ENCODE assay signal across 1 cellular context in the genomic region with DNA sequence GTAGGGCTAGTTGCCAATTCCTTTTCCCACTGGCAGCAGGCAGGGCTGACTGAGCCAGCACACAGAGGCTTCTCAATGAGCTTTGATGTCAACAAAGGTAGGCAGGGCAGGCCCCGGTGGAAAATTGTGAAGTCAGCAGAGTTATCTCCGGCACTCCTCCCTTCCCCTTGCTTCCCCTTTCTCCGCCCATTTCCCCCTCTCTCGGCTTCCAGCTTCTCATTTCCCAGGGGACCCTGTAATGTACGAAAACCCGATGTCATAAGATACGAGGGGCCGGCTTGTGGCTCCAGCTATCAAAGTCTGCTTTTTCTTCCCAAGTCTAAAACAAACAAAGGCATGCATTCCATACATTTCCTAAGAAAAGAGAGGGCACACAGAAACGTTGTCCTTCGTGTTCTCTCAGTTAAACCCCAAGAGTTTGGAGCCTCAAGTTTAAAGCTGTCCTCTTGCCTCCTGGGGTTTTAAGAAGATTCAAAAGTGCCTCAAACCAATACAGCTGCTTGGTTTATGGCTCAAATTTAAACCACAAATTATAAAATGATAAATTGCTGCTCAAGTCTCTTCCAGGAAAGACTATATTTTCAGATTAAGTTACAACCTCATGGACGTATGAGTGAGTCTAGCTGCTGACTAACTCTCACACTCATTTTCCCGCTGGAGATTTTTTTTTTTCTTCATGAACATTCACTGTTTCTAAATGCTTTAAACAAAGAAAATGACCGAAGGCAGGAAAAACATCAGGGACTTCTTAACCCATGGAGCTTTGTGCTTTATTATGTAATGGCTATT.
TF ChIP-seq lines count a peak whose summit lies in the region.

No MANE protein-coding gene starts in this region.

TF ChIP-seq in HepG2, 621 proteins besides CTCF, POLR2A, EP300 and RAD21 (continued from another document and continues in another):
- TF ChIP-seq, protein P1, sequence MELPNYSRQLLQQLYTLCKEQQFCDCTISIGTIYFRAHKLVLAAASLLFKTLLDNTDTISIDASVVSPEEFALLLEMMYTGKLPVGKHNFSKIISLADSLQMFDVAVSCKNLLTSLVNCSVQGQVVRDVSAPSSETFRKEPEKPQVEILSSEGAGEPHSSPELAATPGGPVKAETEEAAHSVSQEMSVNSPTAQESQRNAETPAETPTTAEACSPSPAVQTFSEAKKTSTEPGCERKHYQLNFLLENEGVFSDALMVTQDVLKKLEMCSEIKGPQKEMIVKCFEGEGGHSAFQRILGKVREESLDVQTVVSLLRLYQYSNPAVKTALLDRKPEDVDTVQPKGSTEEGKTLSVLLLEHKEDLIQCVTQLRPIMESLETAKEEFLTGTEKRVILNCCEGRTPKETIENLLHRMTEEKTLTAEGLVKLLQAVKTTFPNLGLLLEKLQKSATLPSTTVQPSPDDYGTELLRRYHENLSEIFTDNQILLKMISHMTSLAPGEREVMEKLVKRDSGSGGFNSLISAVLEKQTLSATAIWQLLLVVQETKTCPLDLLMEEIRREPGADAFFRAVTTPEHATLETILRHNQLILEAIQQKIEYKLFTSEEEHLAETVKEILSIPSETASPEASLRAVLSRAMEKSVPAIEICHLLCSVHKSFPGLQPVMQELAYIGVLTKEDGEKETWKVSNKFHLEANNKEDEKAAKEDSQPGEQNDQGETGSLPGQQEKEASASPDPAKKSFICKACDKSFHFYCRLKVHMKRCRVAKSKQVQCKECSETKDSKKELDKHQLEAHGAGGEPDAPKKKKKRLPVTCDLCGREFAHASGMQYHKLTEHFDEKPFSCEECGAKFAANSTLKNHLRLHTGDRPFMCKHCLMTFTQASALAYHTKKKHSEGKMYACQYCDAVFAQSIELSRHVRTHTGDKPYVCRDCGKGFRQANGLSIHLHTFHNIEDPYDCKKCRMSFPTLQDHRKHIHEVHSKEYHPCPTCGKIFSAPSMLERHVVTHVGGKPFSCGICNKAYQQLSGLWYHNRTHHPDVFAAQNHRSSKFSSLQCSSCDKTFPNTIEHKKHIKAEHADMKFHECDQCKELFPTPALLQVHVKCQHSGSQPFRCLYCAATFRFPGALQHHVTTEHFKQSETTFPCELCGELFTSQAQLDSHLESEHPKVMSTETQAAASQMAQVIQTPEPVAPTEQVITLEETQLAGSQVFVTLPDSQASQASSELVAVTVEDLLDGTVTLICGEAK (IDR thresholded peaks at IDR 0.05), result no peak
- TF ChIP-seq, protein P1 (CRISPR knock-in tag; IDR thresholded peaks at IDR 0.05), result peak; percentile 76; the same call in 1 of the 2 replicates
- TF ChIP-seq JUNB (CRISPR knock-in tag; IDR thresholded peaks at IDR 0.05; ENCODE audit: borderline replicate concordance), result no peak
- no peak for TF ChIP-seq NFATC3 (CRISPR knock-in tag; IDR thresholded peaks at IDR 0.05)
- no peak for TF ChIP-seq ZNF552 (CRISPR knock-in tag; IDR thresholded peaks at IDR 0.05; ENCODE audit: borderline replicate concordance)
- TF ChIP-seq, protein P2, sequence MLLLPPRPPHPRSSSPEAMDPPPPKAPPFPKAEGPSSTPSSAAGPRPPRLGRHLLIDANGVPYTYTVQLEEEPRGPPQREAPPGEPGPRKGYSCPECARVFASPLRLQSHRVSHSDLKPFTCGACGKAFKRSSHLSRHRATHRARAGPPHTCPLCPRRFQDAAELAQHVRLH (CRISPR knock-in tag; IDR thresholded peaks at IDR 0.05; ENCODE audit: borderline replicate concordance, low read depth), result no peak
- no peak; the same call in 1 of the 2 replicates for TF ChIP-seq ZNF543 (CRISPR knock-in tag; IDR thresholded peaks at IDR 0.05)
- TF ChIP-seq, protein P3, sequence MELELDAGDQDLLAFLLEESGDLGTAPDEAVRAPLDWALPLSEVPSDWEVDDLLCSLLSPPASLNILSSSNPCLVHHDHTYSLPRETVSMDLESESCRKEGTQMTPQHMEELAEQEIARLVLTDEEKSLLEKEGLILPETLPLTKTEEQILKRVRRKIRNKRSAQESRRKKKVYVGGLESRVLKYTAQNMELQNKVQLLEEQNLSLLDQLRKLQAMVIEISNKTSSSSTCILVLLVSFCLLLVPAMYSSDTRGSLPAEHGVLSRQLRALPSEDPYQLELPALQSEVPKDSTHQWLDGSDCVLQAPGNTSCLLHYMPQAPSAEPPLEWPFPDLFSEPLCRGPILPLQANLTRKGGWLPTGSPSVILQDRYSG (CRISPR knock-in tag; IDR thresholded peaks at IDR 0.05), result no peak
- TF ChIP-seq, protein P4, sequence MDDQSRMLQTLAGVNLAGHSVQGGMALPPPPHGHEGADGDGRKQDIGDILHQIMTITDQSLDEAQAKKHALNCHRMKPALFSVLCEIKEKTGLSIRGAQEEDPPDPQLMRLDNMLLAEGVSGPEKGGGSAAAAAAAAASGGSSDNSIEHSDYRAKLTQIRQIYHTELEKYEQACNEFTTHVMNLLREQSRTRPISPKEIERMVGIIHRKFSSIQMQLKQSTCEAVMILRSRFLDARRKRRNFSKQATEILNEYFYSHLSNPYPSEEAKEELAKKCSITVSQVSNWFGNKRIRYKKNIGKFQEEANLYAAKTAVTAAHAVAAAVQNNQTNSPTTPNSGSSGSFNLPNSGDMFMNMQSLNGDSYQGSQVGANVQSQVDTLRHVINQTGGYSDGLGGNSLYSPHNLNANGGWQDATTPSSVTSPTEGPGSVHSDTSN (CRISPR knock-in tag; IDR thresholded peaks at IDR 0.05; ENCODE audit: borderline replicate concordance), result no peak; the same call in 1 of the 2 replicates
- TF ChIP-seq, protein P5, sequence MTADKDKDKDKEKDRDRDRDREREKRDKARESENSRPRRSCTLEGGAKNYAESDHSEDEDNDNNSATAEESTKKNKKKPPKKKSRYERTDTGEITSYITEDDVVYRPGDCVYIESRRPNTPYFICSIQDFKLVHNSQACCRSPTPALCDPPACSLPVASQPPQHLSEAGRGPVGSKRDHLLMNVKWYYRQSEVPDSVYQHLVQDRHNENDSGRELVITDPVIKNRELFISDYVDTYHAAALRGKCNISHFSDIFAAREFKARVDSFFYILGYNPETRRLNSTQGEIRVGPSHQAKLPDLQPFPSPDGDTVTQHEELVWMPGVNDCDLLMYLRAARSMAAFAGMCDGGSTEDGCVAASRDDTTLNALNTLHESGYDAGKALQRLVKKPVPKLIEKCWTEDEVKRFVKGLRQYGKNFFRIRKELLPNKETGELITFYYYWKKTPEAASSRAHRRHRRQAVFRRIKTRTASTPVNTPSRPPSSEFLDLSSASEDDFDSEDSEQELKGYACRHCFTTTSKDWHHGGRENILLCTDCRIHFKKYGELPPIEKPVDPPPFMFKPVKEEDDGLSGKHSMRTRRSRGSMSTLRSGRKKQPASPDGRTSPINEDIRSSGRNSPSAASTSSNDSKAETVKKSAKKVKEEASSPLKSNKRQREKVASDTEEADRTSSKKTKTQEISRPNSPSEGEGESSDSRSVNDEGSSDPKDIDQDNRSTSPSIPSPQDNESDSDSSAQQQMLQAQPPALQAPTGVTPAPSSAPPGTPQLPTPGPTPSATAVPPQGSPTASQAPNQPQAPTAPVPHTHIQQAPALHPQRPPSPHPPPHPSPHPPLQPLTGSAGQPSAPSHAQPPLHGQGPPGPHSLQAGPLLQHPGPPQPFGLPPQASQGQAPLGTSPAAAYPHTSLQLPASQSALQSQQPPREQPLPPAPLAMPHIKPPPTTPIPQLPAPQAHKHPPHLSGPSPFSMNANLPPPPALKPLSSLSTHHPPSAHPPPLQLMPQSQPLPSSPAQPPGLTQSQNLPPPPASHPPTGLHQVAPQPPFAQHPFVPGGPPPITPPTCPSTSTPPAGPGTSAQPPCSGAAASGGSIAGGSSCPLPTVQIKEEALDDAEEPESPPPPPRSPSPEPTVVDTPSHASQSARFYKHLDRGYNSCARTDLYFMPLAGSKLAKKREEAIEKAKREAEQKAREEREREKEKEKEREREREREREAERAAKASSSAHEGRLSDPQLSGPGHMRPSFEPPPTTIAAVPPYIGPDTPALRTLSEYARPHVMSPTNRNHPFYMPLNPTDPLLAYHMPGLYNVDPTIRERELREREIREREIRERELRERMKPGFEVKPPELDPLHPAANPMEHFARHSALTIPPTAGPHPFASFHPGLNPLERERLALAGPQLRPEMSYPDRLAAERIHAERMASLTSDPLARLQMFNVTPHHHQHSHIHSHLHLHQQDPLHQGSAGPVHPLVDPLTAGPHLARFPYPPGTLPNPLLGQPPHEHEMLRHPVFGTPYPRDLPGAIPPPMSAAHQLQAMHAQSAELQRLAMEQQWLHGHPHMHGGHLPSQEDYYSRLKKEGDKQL (CRISPR knock-in tag; IDR thresholded peaks at IDR 0.05; ENCODE audit: low read depth), result 0 out of 2 replicates have a peak, but pooled peaks have one; percentile 51
- no peak for TF ChIP-seq ZNF672 (CRISPR knock-in tag; IDR thresholded peaks at IDR 0.05)
- TF ChIP-seq TOPORS (CRISPR knock-in tag; IDR thresholded peaks at IDR 0.05), result no peak
- TF ChIP-seq FOSL2 (CRISPR knock-in tag; IDR thresholded peaks at IDR 0.05), result peak; percentile 63
- TF ChIP-seq, protein P6, sequence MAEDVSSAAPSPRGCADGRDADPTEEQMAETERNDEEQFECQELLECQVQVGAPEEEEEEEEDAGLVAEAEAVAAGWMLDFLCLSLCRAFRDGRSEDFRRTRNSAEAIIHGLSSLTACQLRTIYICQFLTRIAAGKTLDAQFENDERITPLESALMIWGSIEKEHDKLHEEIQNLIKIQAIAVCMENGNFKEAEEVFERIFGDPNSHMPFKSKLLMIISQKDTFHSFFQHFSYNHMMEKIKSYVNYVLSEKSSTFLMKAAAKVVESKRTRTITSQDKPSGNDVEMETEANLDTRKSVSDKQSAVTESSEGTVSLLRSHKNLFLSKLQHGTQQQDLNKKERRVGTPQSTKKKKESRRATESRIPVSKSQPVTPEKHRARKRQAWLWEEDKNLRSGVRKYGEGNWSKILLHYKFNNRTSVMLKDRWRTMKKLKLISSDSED (CRISPR knock-in tag; IDR thresholded peaks at IDR 0.05), result no peak
- TF ChIP-seq, protein P7, sequence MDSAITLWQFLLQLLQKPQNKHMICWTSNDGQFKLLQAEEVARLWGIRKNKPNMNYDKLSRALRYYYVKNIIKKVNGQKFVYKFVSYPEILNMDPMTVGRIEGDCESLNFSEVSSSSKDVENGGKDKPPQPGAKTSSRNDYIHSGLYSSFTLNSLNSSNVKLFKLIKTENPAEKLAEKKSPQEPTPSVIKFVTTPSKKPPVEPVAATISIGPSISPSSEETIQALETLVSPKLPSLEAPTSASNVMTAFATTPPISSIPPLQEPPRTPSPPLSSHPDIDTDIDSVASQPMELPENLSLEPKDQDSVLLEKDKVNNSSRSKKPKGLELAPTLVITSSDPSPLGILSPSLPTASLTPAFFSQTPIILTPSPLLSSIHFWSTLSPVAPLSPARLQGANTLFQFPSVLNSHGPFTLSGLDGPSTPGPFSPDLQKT (CRISPR knock-in tag; IDR thresholded peaks at IDR 0.05; ENCODE audit: borderline replicate concordance), result no peak
- 0 out of 2 replicates have a peak, but pooled peaks have one; percentile 12 for TF ChIP-seq HMG20B (CRISPR knock-in tag; conservative IDR thresholded peaks at IDR 0.05)
- no peak for TF ChIP-seq ZNF720 (CRISPR knock-in tag; IDR thresholded peaks at IDR 0.05)
- TF ChIP-seq, protein P8, sequence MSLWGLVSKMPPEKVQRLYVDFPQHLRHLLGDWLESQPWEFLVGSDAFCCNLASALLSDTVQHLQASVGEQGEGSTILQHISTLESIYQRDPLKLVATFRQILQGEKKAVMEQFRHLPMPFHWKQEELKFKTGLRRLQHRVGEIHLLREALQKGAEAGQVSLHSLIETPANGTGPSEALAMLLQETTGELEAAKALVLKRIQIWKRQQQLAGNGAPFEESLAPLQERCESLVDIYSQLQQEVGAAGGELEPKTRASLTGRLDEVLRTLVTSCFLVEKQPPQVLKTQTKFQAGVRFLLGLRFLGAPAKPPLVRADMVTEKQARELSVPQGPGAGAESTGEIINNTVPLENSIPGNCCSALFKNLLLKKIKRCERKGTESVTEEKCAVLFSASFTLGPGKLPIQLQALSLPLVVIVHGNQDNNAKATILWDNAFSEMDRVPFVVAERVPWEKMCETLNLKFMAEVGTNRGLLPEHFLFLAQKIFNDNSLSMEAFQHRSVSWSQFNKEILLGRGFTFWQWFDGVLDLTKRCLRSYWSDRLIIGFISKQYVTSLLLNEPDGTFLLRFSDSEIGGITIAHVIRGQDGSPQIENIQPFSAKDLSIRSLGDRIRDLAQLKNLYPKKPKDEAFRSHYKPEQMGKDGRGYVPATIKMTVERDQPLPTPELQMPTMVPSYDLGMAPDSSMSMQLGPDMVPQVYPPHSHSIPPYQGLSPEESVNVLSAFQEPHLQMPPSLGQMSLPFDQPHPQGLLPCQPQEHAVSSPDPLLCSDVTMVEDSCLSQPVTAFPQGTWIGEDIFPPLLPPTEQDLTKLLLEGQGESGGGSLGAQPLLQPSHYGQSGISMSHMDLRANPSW (CRISPR knock-in tag; IDR thresholded peaks at IDR 0.05; ENCODE audit: borderline replicate concordance), result peak; percentile 39; the same call in 1 of the 2 replicates
- TF ChIP-seq PRMT3 (CRISPR knock-in tag; IDR thresholded peaks at IDR 0.05; ENCODE audit: borderline replicate concordance, low read depth), result no peak
- no peak for TF ChIP-seq ADNP (CRISPR knock-in tag; IDR thresholded peaks at IDR 0.05)
- no peak for TF ChIP-seq ATF7-NPFF (CRISPR knock-in tag; IDR thresholded peaks at IDR 0.05; ENCODE audit: low read depth)
- no peak for TF ChIP-seq ARNT2 (CRISPR knock-in tag; IDR thresholded peaks at IDR 0.05; ENCODE audit: low read depth)
- TF ChIP-seq ZKSCAN1 (IDR thresholded peaks at IDR 0.05; ENCODE audit: low read length), result no peak
- TF ChIP-seq PITX1 (CRISPR knock-in tag; IDR thresholded peaks at IDR 0.05), result peak; percentile 80
- TF ChIP-seq SIX1 (CRISPR knock-in tag; IDR thresholded peaks at IDR 0.05; ENCODE audit: borderline replicate concordance), result peak; percentile 90
- 0 out of 2 replicates have a peak, but pooled peaks have one; percentile 29 for TF ChIP-seq PPARG (CRISPR knock-in tag; conservative IDR thresholded peaks at IDR 0.05)
